Comparison of ENCODE assay signal across 9 cellular contexts in genomic region chr17:68513932-68514331, GRCh38. TPM values are rescaled to one million over a fixed set of nuclear protein-coding genes. Genes with fewer than 3 reads are reported as not detected.
A peak's percentile ranks its signal among the peaks of the same experiment; 100 is the strongest.
DNase-seq lines count a peak whose midpoint lies in the region; ATAC-seq and TF ChIP-seq lines count a peak whose summit lies in the region.
"Had no signal": no experiment of that assay in that cellular context is flagged by ENCODE, and none has a peak within 500 bp of the region (broad histone marks: within the 10 kb centered on the region; RNA-seq: fewer than 3 reads in every experiment).

No MANE protein-coding gene starts in this region.

- H3K4me1 Mint-ChIP-seq in activated T-cell treated with anti-CD3 and anti-CD28 coated beads, Interleukin-2, amount 50 U/mL, for 24 hours (ENCODE audit: low read depth), result peaks cover 58% of the 10 kb centered on the region

- peak overlapping the region; percentile 98 for H3K27ac Mint-ChIP-seq in activated T-cell treated with anti-CD3 and anti-CD28 coated beads, Interleukin-2, amount 50 U/mL, for 24 hours

- H3K4me1 ChIP-seq in adrenal gland (replicated peaks in 1 of 2) (peaks cover 24 to 62% of the 10 kb centered on the region in 2 donors), liver (ENCODE audit: control insufficient read depth in 4 of 4, insufficient read depth in 4 of 4, low read length in 3 of 4) (peaks cover 3 to 40% (median 19%) of the 10 kb centered on the region in 4 donors), thyroid gland (peaks cover 23 to 33% of the 10 kb centered on the region in 2 donors)

- H3K4me3 ChIP-seq in adrenal gland, result peak overlapping the region; percentile 12 to 97 (median 64)
- H3K4me3 ChIP-seq in liver (ENCODE audit: low read depth in 1 of 3, low read length in 3 of 3), result peak overlapping the region; percentile 61 to 95 (median 92)
- peak overlapping the region in 2 of 3 donors; percentile 64 to 92 for H3K4me3 ChIP-seq in thyroid gland (replicated peaks in 1 of 3)

- no peak for TF ChIP-seq RAD21 in liver (IDR thresholded peaks at IDR 0.05)

- H3K27ac ChIP-seq in adrenal gland, result peak overlapping the region; percentile 95 to 100 (median 99)
- H3K27ac ChIP-seq in liver (ENCODE audit: low read depth in 1 of 2, low read length in 2 of 2), result peak overlapping the region; percentile 85 to 100
- peak overlapping the region in 2 of 3 donors; percentile 100 for H3K27ac ChIP-seq in thyroid gland

- H3K9me3 ChIP-seq in adrenal gland (replicated peaks in 1 of 3) (no peaks in the 10 kb centered on the region), liver (ENCODE audit: control insufficient read depth in 4 of 4, low read length in 3 of 4) (no peaks in the 10 kb centered on the region), thyroid gland (no peaks in the 10 kb centered on the region)

- DNase-seq in activated T-cell treated with anti-CD3 and anti-CD28 coated beads, Interleukin-2, amount 50 U/mL, for 24 hours, result no peak
- DNase-seq in activated T-cell treated with anti-CD3 and anti-CD28 coated beads, Interleukin-2, amount 50 U/mL, for 1 hour, result no peak
- DNase-seq in adrenal gland, result no peak
- no peak for DNase-seq in thyroid gland
- DNase-seq in nucleus accumbens (lab: John Stamatoyannopoulos, UW), result no peak
- no peak for DNase-seq in SIG-M5 treated with dmso at 0.1 percent for 504 hours (lab: John Stamatoyannopoulos, UW; ENCODE audit: unreplicated experiment)
- DNase-seq: stimulated activated CD4-positive, alpha-beta T cell treated with anti-CD3 and anti-CD28 coated beads, Interleukin-2, amount 100 ng/mL, for 48 hours had no signal

- peaks cover 54% of the 10 kb centered on the region for H3K36me3 Mint-ChIP-seq in activated T-cell treated with anti-CD3 and anti-CD28 coated beads, Interleukin-2, amount 50 U/mL, for 24 hours (ENCODE audit: low read depth)

- peak in 1 of 2 donors; percentile 10 for TF ChIP-seq POLR2A in adrenal gland (IDR thresholded peaks at IDR 0.05)
- TF ChIP-seq POLR2A in thyroid gland (IDR thresholded peaks at IDR 0.05), result no peak

- H3K4me3 Mint-ChIP-seq in activated T-cell treated with anti-CD3 and anti-CD28 coated beads, Interleukin-2, amount 50 U/mL, for 24 hours, result peak overlapping the region; percentile 94

- no peaks in the 10 kb centered on the region for H3K27me3 Mint-ChIP-seq in activated T-cell treated with anti-CD3 and anti-CD28 coated beads, Interleukin-2, amount 50 U/mL, for 24 hours

- TF ChIP-seq CTCF in adrenal gland (IDR thresholded peaks at IDR 0.05), result no peak
- no peak for TF ChIP-seq CTCF in liver (IDR thresholded peaks at IDR 0.05; ENCODE audit: low read depth, low read length, missing input control)
- TF ChIP-seq CTCF in thyroid gland (IDR thresholded peaks at IDR 0.05), result no peak

- peaks cover 0 to 34% of the 10 kb centered on the region in 2 donors for H3K36me3 ChIP-seq in adrenal gland (replicated peaks in 1 of 2)
- peaks cover 0 to 29% (median 4%) of the 10 kb centered on the region in 4 donors for H3K36me3 ChIP-seq in liver (ENCODE audit: control insufficient read depth in 4 of 4, insufficient read depth in 3 of 4, low read depth in 1 of 4, low read length in 3 of 4)
- peaks cover 13 to 19% of the 10 kb centered on the region in 2 donors for H3K36me3 ChIP-seq in thyroid gland

- intact Hi-C loops in adrenal gland (cut with DNase I) (no loop called here), thyroid gland (cut with DNase I) (no loop called here)

- 6 to 17% (median 10%) methylated on average over 3 of the region's 3 CpGs for WGBS in adrenal gland, 4 donors
- 21% methylated on average over 3 of the region's 3 CpGs for WGBS in liver
- WGBS in thyroid gland, 2 donors, result 11 to 16% methylated on average over 3 of the region's 3 CpGs

- H3K9ac ChIP-seq in liver (ENCODE audit: low read depth in 1 of 2, low read length in 2 of 2), result peak overlapping the region; percentile 95 to 99

- no peaks in the 10 kb centered on the region for H3K9me3 Mint-ChIP-seq in activated T-cell treated with anti-CD3 and anti-CD28 coated beads, Interleukin-2, amount 50 U/mL, for 24 hours

- ATAC-seq in HG03025 (IDR thresholded peaks at IDR 0.05; ENCODE audit: low FRiP score, unreplicated experiment), result no peak

- no peaks in the 10 kb centered on the region for H3K27me3 ChIP-seq in adrenal gland
- H3K27me3 ChIP-seq in liver (ENCODE audit: control insufficient read depth in 4 of 4, insufficient read depth in 4 of 4, low read length in 3 of 4), result no peaks in the 10 kb centered on the region
- H3K27me3 ChIP-seq in thyroid gland, result no peaks in the 10 kb centered on the region

TF ChIP-seq in liver, 16 proteins besides CTCF, POLR2A, EP300 and RAD21:
- no peak for TF ChIP-seq SP1 (IDR thresholded peaks at IDR 0.05)
- no peak for TF ChIP-seq JUND (IDR thresholded peaks at IDR 0.05)

RNA-seq across cellular contexts. Expression of gene PRKAR1A, which starts 1.7 kb away (rescaled TPM):
- total RNA-seq in adrenal gland, result 100 to 1,000 TPM; 138 to 467 (median 388) TPM
- 100 to 1,000 TPM in 1 of 3 donors, 10 to 100 TPM in 2; 56.3 to 428 (median 84.1) TPM for polyA plus RNA-seq in adrenal gland
- 100 to 1,000 TPM; 117 to 118 TPM for total RNA-seq in liver
- polyA plus RNA-seq in liver, result 10 to 100 TPM; 55.6 to 91.2 TPM
- 100 to 1,000 TPM; 367 to 431 (median 417) TPM for total RNA-seq in thyroid gland

RNA-seq across cellular contexts. Expression of gene WIPI1, which starts 56.6 kb away (rescaled TPM):
- total RNA-seq in adrenal gland, result 100 to 1,000 TPM in 1 of 8 donors, 10 to 100 TPM in 7; 26.4 to 148 (median 51.0) TPM
- polyA plus RNA-seq in adrenal gland, result 10 to 100 TPM; 19.3 to 38.2 (median 23.5) TPM
- 10 to 100 TPM; 37.9 to 48.6 TPM for total RNA-seq in liver
- 10 to 100 TPM; 21.1 to 21.7 TPM for polyA plus RNA-seq in liver
- 10 to 100 TPM; 50.0 to 89.8 (median 78.4) TPM for total RNA-seq in thyroid gland
